In the genomic region with DNA sequence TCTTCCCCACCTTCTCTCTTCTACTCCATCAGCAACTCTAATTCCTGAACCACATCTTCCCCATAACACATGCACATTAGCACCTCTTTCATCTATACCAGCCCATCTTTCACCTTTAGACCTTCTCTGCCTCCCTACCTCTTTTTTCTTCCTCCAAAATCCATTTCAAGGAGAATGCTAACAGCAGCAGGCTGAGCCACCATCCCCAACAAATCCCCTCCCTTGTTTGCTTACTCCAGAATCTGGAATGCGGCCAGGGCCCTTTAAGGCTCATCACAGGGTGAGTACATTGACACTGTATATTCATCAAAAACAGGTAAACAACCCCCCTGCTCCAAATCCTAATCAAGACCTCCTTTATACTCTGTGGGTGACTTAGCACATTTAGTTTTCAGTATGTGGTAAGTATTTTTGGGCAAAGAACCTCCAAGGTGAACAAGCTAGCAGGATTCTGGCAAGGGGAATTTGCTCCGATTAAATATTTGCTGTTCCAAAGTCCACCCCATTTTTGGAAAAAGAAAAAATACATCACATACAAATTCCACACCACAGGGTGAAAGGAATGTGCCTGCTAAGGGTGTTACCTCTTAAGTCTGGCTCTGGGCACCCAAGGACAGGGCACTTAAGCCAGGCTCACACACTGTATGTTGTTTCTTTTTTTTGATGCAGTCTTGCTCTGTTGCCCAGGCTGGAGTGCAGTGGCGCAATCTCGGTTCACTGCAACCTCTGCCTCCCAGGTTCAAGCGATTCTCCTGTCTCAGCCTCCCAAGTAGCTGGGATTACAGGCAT, we compare ENCODE assay signal across 1 cellular context.
TF ChIP-seq lines count a peak whose summit lies in the region.

No MANE protein-coding gene starts in this region.

TF ChIP-seq in HepG2, 621 proteins besides CTCF, POLR2A, EP300 and RAD21 (continued from another document and continues in another):
- TF ChIP-seq, protein P1, sequence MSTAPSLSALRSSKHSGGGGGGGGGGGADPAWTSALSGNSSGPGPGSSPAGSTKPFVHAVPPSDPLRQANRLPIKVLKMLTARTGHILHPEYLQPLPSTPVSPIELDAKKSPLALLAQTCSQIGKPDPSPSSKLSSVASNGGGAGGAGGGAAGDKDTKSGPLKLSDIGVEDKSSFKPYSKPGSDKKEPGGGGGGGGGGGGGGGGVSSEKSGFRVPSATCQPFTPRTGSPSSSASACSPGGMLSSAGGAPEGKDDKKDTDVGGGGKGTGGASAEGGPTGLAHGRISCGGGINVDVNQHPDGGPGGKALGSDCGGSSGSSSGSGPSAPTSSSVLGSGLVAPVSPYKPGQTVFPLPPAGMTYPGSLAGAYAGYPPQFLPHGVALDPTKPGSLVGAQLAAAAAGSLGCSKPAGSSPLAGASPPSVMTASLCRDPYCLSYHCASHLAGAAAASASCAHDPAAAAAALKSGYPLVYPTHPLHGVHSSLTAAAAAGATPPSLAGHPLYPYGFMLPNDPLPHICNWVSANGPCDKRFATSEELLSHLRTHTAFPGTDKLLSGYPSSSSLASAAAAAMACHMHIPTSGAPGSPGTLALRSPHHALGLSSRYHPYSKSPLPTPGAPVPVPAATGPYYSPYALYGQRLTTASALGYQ (CRISPR knock-in tag; IDR thresholded peaks at IDR 0.05), result peak; percentile 73; the same call in 1 of the 2 replicates
- TF ChIP-seq, protein P2, sequence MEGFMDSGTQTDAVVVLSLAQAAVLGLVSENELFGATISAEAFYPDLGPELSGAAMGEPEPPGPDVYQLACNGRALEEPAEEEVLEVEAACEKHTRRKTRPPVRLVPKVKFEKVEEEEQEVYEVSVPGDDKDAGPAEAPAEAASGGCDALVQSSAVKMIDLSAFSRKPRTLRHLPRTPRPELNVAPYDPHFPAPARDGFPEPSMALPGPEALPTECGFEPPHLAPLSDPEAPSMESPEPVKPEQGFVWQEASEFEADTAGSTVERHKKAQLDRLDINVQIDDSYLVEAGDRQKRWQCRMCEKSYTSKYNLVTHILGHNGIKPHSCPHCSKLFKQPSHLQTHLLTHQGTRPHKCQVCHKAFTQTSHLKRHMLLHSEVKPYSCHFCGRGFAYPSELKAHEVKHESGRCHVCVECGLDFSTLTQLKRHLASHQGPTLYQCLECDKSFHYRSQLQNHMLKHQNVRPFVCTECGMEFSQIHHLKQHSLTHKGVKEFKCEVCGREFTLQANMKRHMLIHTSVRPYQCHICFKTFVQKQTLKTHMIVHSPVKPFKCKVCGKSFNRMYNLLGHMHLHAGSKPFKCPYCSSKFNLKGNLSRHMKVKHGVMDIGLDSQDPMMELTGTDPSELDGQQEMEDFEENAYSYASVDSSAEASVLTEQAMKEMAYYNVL (CRISPR knock-in tag; IDR thresholded peaks at IDR 0.05; ENCODE audit: borderline replicate concordance), result peak; percentile 33
- peak; percentile 84 for TF ChIP-seq KDM6A (CRISPR knock-in tag; IDR thresholded peaks at IDR 0.05; ENCODE audit: low read depth)
- 0 out of 2 replicates have a peak, but pooled peaks have one; percentile 16 for TF ChIP-seq ZBTB20 (CRISPR knock-in tag; IDR thresholded peaks at IDR 0.05; ENCODE audit: borderline replicate concordance, low read depth)
- TF ChIP-seq, protein P3, sequence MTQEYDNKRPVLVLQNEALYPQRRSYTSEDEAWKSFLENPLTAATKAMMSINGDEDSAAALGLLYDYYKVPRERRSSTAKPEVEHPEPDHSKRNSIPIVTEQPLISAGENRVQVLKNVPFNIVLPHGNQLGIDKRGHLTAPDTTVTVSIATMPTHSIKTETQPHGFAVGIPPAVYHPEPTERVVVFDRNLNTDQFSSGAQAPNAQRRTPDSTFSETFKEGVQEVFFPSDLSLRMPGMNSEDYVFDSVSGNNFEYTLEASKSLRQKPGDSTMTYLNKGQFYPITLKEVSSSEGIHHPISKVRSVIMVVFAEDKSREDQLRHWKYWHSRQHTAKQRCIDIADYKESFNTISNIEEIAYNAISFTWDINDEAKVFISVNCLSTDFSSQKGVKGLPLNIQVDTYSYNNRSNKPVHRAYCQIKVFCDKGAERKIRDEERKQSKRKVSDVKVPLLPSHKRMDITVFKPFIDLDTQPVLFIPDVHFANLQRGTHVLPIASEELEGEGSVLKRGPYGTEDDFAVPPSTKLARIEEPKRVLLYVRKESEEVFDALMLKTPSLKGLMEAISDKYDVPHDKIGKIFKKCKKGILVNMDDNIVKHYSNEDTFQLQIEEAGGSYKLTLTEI (CRISPR knock-in tag; conservative IDR thresholded peaks at IDR 0.05), result no peak
- TF ChIP-seq ZC3H13 (CRISPR knock-in tag; IDR thresholded peaks at IDR 0.05), result no peak
- TF ChIP-seq, protein P4, sequence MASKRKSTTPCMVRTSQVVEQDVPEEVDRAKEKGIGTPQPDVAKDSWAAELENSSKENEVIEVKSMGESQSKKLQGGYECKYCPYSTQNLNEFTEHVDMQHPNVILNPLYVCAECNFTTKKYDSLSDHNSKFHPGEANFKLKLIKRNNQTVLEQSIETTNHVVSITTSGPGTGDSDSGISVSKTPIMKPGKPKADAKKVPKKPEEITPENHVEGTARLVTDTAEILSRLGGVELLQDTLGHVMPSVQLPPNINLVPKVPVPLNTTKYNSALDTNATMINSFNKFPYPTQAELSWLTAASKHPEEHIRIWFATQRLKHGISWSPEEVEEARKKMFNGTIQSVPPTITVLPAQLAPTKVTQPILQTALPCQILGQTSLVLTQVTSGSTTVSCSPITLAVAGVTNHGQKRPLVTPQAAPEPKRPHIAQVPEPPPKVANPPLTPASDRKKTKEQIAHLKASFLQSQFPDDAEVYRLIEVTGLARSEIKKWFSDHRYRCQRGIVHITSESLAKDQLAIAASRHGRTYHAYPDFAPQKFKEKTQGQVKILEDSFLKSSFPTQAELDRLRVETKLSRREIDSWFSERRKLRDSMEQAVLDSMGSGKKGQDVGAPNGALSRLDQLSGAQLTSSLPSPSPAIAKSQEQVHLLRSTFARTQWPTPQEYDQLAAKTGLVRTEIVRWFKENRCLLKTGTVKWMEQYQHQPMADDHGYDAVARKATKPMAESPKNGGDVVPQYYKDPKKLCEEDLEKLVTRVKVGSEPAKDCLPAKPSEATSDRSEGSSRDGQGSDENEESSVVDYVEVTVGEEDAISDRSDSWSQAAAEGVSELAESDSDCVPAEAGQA (IDR thresholded peaks at IDR 0.05; ENCODE audit: low read depth), result no peak
- TF ChIP-seq, protein P4 (CRISPR knock-in tag; IDR thresholded peaks at IDR 0.05; ENCODE audit: borderline replicate concordance), result no peak
- TF ChIP-seq ZMYM3 (CRISPR knock-in tag; IDR thresholded peaks at IDR 0.05), result peak; percentile 92
- TF ChIP-seq POLR2G (IDR thresholded peaks at IDR 0.05; ENCODE audit: low read depth, low read length), result no peak
- TF ChIP-seq FOSL2 (CRISPR knock-in tag; IDR thresholded peaks at IDR 0.05), result peak; percentile 63
- TF ChIP-seq XBP1 (CRISPR knock-in tag; IDR thresholded peaks at IDR 0.05), result no peak
- TF ChIP-seq LCORL (IDR thresholded peaks at IDR 0.05), result peak; percentile 100
- peak; percentile 99 for TF ChIP-seq LCORL (CRISPR knock-in tag; IDR thresholded peaks at IDR 0.05)
- peak; percentile 59 for TF ChIP-seq ATF1 (CRISPR knock-in tag; IDR thresholded peaks at IDR 0.05)
- TF ChIP-seq, protein P5, sequence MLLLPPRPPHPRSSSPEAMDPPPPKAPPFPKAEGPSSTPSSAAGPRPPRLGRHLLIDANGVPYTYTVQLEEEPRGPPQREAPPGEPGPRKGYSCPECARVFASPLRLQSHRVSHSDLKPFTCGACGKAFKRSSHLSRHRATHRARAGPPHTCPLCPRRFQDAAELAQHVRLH (CRISPR knock-in tag; IDR thresholded peaks at IDR 0.05; ENCODE audit: borderline replicate concordance, low read depth), result no peak
- TF ChIP-seq IRF2 (CRISPR knock-in tag; IDR thresholded peaks at IDR 0.05), result no peak; the same call in 1 of the 2 replicates
- no peak; the same call in 1 of the 2 replicates for TF ChIP-seq ZNF652 (CRISPR knock-in tag; IDR thresholded peaks at IDR 0.05; ENCODE audit: borderline replicate concordance, low read depth)
- TF ChIP-seq JUN (CRISPR knock-in tag; IDR thresholded peaks at IDR 0.05), result peak; percentile 40; the same call in 1 of the 2 replicates
- TF ChIP-seq, protein P6, sequence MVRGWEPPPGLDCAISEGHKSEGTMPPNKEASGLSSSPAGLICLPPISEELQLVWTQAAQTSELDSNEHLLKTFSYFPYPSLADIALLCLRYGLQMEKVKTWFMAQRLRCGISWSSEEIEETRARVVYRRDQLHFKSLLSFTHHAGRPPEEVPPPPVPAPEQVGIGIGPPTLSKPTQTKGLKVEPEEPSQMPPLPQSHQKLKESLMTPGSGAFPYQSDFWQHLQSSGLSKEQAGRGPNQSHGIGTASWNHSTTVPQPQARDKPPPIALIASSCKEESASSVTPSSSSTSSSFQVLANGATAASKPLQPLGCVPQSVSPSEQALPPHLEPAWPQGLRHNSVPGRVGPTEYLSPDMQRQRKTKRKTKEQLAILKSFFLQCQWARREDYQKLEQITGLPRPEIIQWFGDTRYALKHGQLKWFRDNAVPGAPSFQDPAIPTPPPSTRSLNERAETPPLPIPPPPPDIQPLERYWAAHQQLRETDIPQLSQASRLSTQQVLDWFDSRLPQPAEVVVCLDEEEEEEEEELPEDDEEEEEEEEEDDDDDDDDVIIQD (CRISPR knock-in tag; IDR thresholded peaks at IDR 0.05; ENCODE audit: low read depth), result peak; percentile 32; the same call in 1 of the 2 replicates
- peak in 1 of 2 experiments; percentile 17; a peak in 1 of 4 replicates for TF ChIP-seq KLF16 (CRISPR knock-in tag; IDR thresholded peaks at IDR 0.05)
- no peak for TF ChIP-seq HIVEP1 (CRISPR knock-in tag; IDR thresholded peaks at IDR 0.05)
- TF ChIP-seq, protein P7, sequence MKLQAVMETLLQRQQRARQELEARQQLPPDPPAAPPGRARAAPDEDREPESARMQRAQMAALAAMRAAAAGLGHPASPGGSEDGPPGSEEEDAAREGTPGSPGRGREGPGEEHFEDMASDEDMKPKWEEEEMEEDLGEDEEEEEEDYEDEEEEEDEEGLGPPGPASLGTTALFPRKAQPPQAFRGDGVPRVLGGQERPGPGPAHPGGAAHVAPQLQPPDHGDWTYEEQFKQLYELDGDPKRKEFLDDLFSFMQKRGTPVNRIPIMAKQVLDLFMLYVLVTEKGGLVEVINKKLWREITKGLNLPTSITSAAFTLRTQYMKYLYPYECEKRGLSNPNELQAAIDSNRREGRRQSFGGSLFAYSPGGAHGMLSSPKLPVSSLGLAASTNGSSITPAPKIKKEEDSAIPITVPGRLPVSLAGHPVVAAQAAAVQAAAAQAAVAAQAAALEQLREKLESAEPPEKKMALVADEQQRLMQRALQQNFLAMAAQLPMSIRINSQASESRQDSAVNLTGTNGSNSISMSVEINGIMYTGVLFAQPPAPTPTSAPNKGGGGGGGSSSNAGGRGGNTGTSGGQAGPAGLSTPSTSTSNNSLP (IDR thresholded peaks at IDR 0.05; ENCODE audit: low read depth, low read length), result peak; percentile 96
- TF ChIP-seq ZFP1 (CRISPR knock-in tag; IDR thresholded peaks at IDR 0.05), result peak; percentile 82; the same call in 1 of the 2 replicates
- TF ChIP-seq TARDBP (CRISPR knock-in tag; IDR thresholded peaks at IDR 0.05), result peak; percentile 78
- no peak for TF ChIP-seq ZNF558 (CRISPR knock-in tag; IDR thresholded peaks at IDR 0.05; ENCODE audit: borderline replicate concordance)
- no peak for TF ChIP-seq PCBP1 (IDR thresholded peaks at IDR 0.05; ENCODE audit: borderline replicate concordance, low read depth, low read length)
- TF ChIP-seq, protein P8, sequence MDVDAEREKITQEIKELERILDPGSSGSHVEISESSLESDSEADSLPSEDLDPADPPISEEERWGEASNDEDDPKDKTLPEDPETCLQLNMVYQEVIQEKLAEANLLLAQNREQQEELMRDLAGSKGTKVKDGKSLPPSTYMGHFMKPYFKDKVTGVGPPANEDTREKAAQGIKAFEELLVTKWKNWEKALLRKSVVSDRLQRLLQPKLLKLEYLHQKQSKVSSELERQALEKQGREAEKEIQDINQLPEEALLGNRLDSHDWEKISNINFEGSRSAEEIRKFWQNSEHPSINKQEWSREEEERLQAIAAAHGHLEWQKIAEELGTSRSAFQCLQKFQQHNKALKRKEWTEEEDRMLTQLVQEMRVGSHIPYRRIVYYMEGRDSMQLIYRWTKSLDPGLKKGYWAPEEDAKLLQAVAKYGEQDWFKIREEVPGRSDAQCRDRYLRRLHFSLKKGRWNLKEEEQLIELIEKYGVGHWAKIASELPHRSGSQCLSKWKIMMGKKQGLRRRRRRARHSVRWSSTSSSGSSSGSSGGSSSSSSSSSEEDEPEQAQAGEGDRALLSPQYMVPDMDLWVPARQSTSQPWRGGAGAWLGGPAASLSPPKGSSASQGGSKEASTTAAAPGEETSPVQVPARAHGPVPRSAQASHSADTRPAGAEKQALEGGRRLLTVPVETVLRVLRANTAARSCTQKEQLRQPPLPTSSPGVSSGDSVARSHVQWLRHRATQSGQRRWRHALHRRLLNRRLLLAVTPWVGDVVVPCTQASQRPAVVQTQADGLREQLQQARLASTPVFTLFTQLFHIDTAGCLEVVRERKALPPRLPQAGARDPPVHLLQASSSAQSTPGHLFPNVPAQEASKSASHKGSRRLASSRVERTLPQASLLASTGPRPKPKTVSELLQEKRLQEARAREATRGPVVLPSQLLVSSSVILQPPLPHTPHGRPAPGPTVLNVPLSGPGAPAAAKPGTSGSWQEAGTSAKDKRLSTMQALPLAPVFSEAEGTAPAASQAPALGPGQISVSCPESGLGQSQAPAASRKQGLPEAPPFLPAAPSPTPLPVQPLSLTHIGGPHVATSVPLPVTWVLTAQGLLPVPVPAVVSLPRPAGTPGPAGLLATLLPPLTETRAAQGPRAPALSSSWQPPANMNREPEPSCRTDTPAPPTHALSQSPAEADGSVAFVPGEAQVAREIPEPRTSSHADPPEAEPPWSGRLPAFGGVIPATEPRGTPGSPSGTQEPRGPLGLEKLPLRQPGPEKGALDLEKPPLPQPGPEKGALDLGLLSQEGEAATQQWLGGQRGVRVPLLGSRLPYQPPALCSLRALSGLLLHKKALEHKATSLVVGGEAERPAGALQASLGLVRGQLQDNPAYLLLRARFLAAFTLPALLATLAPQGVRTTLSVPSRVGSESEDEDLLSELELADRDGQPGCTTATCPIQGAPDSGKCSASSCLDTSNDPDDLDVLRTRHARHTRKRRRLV (CRISPR knock-in tag; IDR thresholded peaks at IDR 0.05), result 0 out of 2 replicates have a peak, but pooled peaks have one; percentile 29
